1 cellular context compared by ENCODE assay signal in genomic region chr7:133754718-133755117, GRCh38.
TF ChIP-seq lines count a peak whose summit lies in the region.

No MANE protein-coding gene starts in this region.

TF ChIP-seq in GM23338, 12 proteins besides CTCF, POLR2A, EP300 and RAD21 (continued from another document):
- TF ChIP-seq NANOG (IDR thresholded peaks at IDR 0.05; ENCODE audit: borderline replicate concordance): no peak
- no peak for TF ChIP-seq EZH2 (IDR thresholded peaks at IDR 0.05; ENCODE audit: low read depth, unreplicated experiment)
- no peak for TF ChIP-seq REST (IDR thresholded peaks at IDR 0.05; ENCODE audit: unreplicated experiment)
- TF ChIP-seq ETS1 (IDR thresholded peaks at IDR 0.05): no peak
- no peak for TF ChIP-seq EZH2phosphoT487 (IDR thresholded peaks at IDR 0.05; ENCODE audit: unreplicated experiment)
